In genomic region chr13:44523176-44524017, GRCh38 we compare ENCODE assay signal across 10 cellular contexts. TPM values are rescaled to one million over a fixed set of nuclear protein-coding genes. Genes with fewer than 3 reads are reported as not detected.
DNase-seq lines count a peak whose midpoint lies in the region; ATAC-seq, FAIRE-seq and TF ChIP-seq lines count a peak whose summit lies in the region.
"Had no signal": no experiment of that assay in that cellular context is flagged by ENCODE, and none has a peak within 500 bp of the region (broad histone marks: within the 10 kb centered on the region; RNA-seq: fewer than 3 reads in every experiment).

No MANE protein-coding gene starts in this region.

- H3K4me1 Mint-ChIP-seq in immature natural killer cell = peaks cover 0 to 1% of the 10 kb centered on the region in 2 donors

- peak overlapping the region; percentile 52 for H3K4me2 ChIP-seq in HCT116 (ENCODE audit: low read length)
- H3K4me2 ChIP-seq in HepG2 (ENCODE audit: low read depth, low read length) = peak overlapping the region; percentile 48

- H3K9me3 Mint-ChIP-seq in immature natural killer cell = no peaks in the 10 kb centered on the region

- H2AFZ ChIP-seq in HCT116 (ENCODE audit: low read depth, low read length, poor library complexity, severe bottlenecking) (no peak overlapping the region), HepG2 (ENCODE audit: low read length) (peak overlapping the region; percentile 52)

- no peaks in the 10 kb centered on the region for H4K20me1 ChIP-seq in HCT116 (ENCODE audit: insufficient read depth)
- no peaks in the 10 kb centered on the region for H4K20me1 ChIP-seq in HepG2 (ENCODE audit: insufficient read depth, low read length)

- POLR2A ChIA-PET in HCT116 (lab: Charles Lee) = interaction anchor here (1.1 kb wide), 1 partner anchor 87 kb away, joined by 3 read pairs; no protein-coding TSS in a partner anchor
- POLR2A ChIA-PET in HepG2 (lab: Yijun Ruan, JAX) = interaction anchor here (0.6 to 0.9 kb wide), 2 partner anchors 241 to 395 kb away, joined by 3 to 4 read pairs; no protein-coding TSS in a partner anchor

- TF ChIP-seq EP300 in HepG2 (IDR thresholded peaks at IDR 0.05; ENCODE audit: low read depth in 2 of 2, low read length in 2 of 2) (no peak), HepG2 (CRISPR knock-in tag; IDR thresholded peaks at IDR 0.05; ENCODE audit: borderline replicate concordance) (no peak)

- H3K27ac ChIP-seq in HCT116 (ENCODE audit: low read depth, low read length) (peak overlapping the region; percentile 36; the same call in 1 of the 2 replicates), HepG2 (ENCODE audit: extremely low read length, insufficient read depth, low read length) (peak overlapping the region; percentile 56), substantia nigra (ENCODE audit: low read depth, low read length, poor library complexity, severe bottlenecking) (no peak overlapping the region)

- no TSS peak for BruUV-seq in HCT116 (replicated peaks; lab: Mats Ljungman, UMichigan)
- BruUV-seq in HepG2 (replicated peaks; lab: Mats Ljungman, UMichigan) = no TSS peak

- H3K9ac ChIP-seq in HCT116 (ENCODE audit: low read length) (peak overlapping the region; percentile 21; the same call in 1 of the 2 replicates), HepG2 (ENCODE audit: insufficient read depth, low read depth, low read length) (peak overlapping the region; percentile 27)

- H3K79me2 ChIP-seq in HCT116 (ENCODE audit: insufficient read depth, low read length) = no peaks in the 10 kb centered on the region
- H3K79me2 ChIP-seq in HepG2 (ENCODE audit: insufficient read depth, low read length) = no peaks in the 10 kb centered on the region

- RAD21 ChIA-PET in HCT116 (lab: Charles Lee; ENCODE audit: low non-redundant PET in 1 of 2, low total read pairs in 2 of 2, uncharacterized antibody in 2 of 2, unreplicated experiment in 2 of 2) = interaction anchor here in 1 of 2 experiments (0.6 kb wide), 1 partner anchor 88 kb away, joined by 6 read pairs; no protein-coding TSS in a partner anchor

- H3K4me3 ChIP-seq in HCT116 (replicated peaks in 1 of 2; ENCODE audit: low read depth in 1 of 2, low read length in 2 of 2) = peak overlapping the region in 1 of 2 experiments; percentile 8; a peak in 1 of 4 replicates
- H3K4me3 ChIP-seq in astrocyte of the spinal cord (ENCODE audit: low read depth, low read length) = no peak overlapping the region
- no peak overlapping the region; a peak in 1 of 6 replicates for H3K4me3 ChIP-seq in HepG2 (replicated peaks in 1 of 3; ENCODE audit: insufficient read depth in 1 of 3, low read depth in 2 of 3, low read length in 3 of 3)

- peaks cover 0 to 1% (median 0%) of the 10 kb centered on the region in 3 donors for H3K27me3 Mint-ChIP-seq in immature natural killer cell (ENCODE audit: low read depth in 3 of 3)

- no peak for TF ChIP-seq POLR2A in HCT116 (IDR thresholded peaks at IDR 0.05; ENCODE audit: borderline replicate concordance, extremely low read depth, insufficient read depth, insufficient read length)
- no peak for TF ChIP-seq POLR2A in HepG2 (IDR thresholded peaks at IDR 0.05; ENCODE audit: insufficient read depth in 1 of 2, low read depth in 2 of 2, low read length in 2 of 2)

- H3K4me3 Mint-ChIP-seq in immature natural killer cell = no peak overlapping the region

- H3K36me3 ChIP-seq in HCT116 (ENCODE audit: control insufficient read depth in 1 of 2, insufficient read depth in 2 of 2, low read length in 2 of 2) = no peaks in the 10 kb centered on the region
- no peaks in the 10 kb centered on the region for H3K36me3 ChIP-seq in HepG2 (replicated peaks in 1 of 2; ENCODE audit: control insufficient read depth in 1 of 2, insufficient read depth in 2 of 2, low read length in 2 of 2)

- H3K4me1 ChIP-seq in HCT116 (ENCODE audit: control insufficient read depth in 1 of 2, insufficient read depth in 2 of 2, low read length in 2 of 2) = peaks cover 9 to 17% of the 10 kb centered on the region in 2 experiments
- H3K4me1 ChIP-seq in HepG2 (ENCODE audit: insufficient read depth, low read length) = peaks cover 39% of the 10 kb centered on the region

- H3K27me3 ChIP-seq in HCT116 (ENCODE audit: insufficient read depth, low read length) = no peaks in the 10 kb centered on the region
- no peaks in the 10 kb centered on the region for H3K27me3 ChIP-seq in HepG2 (ENCODE audit: control insufficient read depth in 1 of 2, insufficient read depth in 2 of 2, low read length in 2 of 2)

- CTCF ChIA-PET in HCT116 (lab: Charles Lee) = no interaction called here
- CTCF ChIA-PET in HepG2 (lab: Yijun Ruan, JAX; ENCODE audit: low intra/inter-chr PET ratio, low total read pairs) = no interaction called here

- no peak for TF ChIP-seq CTCF in HCT116 (IDR thresholded peaks at IDR 0.05 in 2 of 3, conservative IDR thresholded peaks at IDR 0.05 in 1 of 3; ENCODE audit: borderline replicate concordance in 1 of 3, insufficient read depth in 1 of 3, low read depth in 2 of 3, low read length in 2 of 3)
- no peak for TF ChIP-seq CTCF in astrocyte of the spinal cord (IDR thresholded peaks at IDR 0.05; ENCODE audit: low read depth, low read length)
- no peak for TF ChIP-seq CTCF in HepG2 (CRISPR knock-in tag; IDR thresholded peaks at IDR 0.05)

- in situ Hi-C loops in astrocyte of the spinal cord (cut with HindIII; ENCODE audit: low sequenced_read_pairs) (no loop called here), HepG2 (cut with HindIII; ENCODE audit: extremely low pct_ligation_motif_present, low pct_unique_long_range_greater_than_20kb) (no loop called here)

- WGBS in HepG2 (ENCODE audit: low lambda C conversion rate) = 44% methylated on average over 4 of the region's 4 CpGs

- no peak overlapping the region for H3K27ac Mint-ChIP-seq in immature natural killer cell

- no peaks in the 10 kb centered on the region for H3K9me3 ChIP-seq in HCT116 (ENCODE audit: control insufficient read depth in 1 of 2, insufficient read depth in 1 of 2, low read depth in 1 of 2, low read length in 2 of 2)
- H3K9me3 ChIP-seq in HepG2 (ENCODE audit: low read length) = no peaks in the 10 kb centered on the region

- H3K36me3 Mint-ChIP-seq in immature natural killer cell = no peaks in the 10 kb centered on the region

- intact Hi-C loops in HCT116 (cut with micrococcal nuclease) = no loop called here
- intact Hi-C loops in HepG2 (cut with micrococcal nuclease; ENCODE audit: unreplicated experiment) = no loop called here

- TF ChIP-seq RAD21 in HCT116 (IDR thresholded peaks at IDR 0.05; ENCODE audit: low read depth) (no peak), HepG2 (CRISPR knock-in tag; IDR thresholded peaks at IDR 0.05) (no peak)

- FAIRE-seq in HepG2 (lab: Jason Lieb, UNC) = peak; percentile 42

- peak; percentile 28 for DNase-seq in Ammon's horn (ENCODE audit: low spot score)
- peak; percentile 32 for DNase-seq in HCT116 (ENCODE audit: low read depth, low spot score)
- DNase-seq in astrocyte of the spinal cord (ENCODE audit: low read depth, low spot score) = peak; percentile 79
- peak; percentile 67 for DNase-seq in HepG2 (ENCODE audit: low spot score)
- no peak for DNase-seq in immature natural killer cell
- DNase-seq in substantia nigra (lab: John Stamatoyannopoulos, UW) = no peak
- no peak for DNase-seq in ecto neural progenitor cell (ENCODE audit: low spot score)
- DNase-seq: KG1, left cardiac atrium had no signal

- no peaks in the 10 kb centered on the region for H3K9me2 ChIP-seq in HCT116 (ENCODE audit: insufficient read depth)

- peak; percentile 84 for ATAC-seq in HCT116
- ATAC-seq in HepG2 = peak; percentile 92
- no peak for ATAC-seq in GM21825 (IDR thresholded peaks at IDR 0.05; ENCODE audit: unreplicated experiment)

TF ChIP-seq in HCT116, 20 proteins besides CTCF, POLR2A, EP300 and RAD21 (continues in another document):
- 0 out of 2 replicates have a peak, but pooled peaks have one; percentile 4 for TF ChIP-seq FOSL1 (IDR thresholded peaks at IDR 0.05; ENCODE audit: low read depth)
- TF ChIP-seq CEBPB (IDR thresholded peaks at IDR 0.05; ENCODE audit: low read depth) = no peak
- TF ChIP-seq TCF7L2 (IDR thresholded peaks at IDR 0.05; ENCODE audit: borderline replicate concordance, extremely low read depth, insufficient read depth, insufficient read length) = no peak
- TF ChIP-seq EZH2phosphoT487 (IDR thresholded peaks at IDR 0.05; ENCODE audit: borderline replicate concordance) = no peak

TF ChIP-seq in HepG2, 621 proteins besides CTCF, POLR2A, EP300 and RAD21 (continues in another document):
- TF ChIP-seq DMAP1 (CRISPR knock-in tag; IDR thresholded peaks at IDR 0.05) (no peak), FOSL2 (CRISPR knock-in tag; IDR thresholded peaks at IDR 0.05) (peak; percentile 49; the same call in 1 of the 2 replicates), MAFF (IDR thresholded peaks at IDR 0.05; ENCODE audit: low read depth, low read length) (peak; percentile 91), ZFP36L2 (CRISPR knock-in tag; IDR thresholded peaks at IDR 0.05) (no peak), NFE2L2 (IDR thresholded peaks at IDR 0.05; ENCODE audit: low read length) (peak; percentile 98), NFE2 (CRISPR knock-in tag; IDR thresholded peaks at IDR 0.05) (peak; percentile 95)

RNA-seq across cellular contexts. Expression of gene TSC22D1, which starts 52.7 kb away (rescaled TPM):
- total RNA-seq in HCT116 (2021; ENCODE audit: unreplicated experiment) (268 TPM), HepG2 (2016; rRNA removed; fragmentation: Illumina TruSeq; extraction: Trizol) (30.5 and 35.7 TPM in 2 replicates)
- 127 and 183 TPM in 2 replicates for polyA plus RNA-seq in HCT116 (2012)
- total RNA-seq in HepG2 (2016; cell fraction: cytosol; rRNA removed; fragmentation: Illumina TruSeq; extraction: Trizol; ENCODE audit: low read depth) = 11.4 and 13.9 TPM in 2 replicates
- 28.3 and 38.2 TPM in 2 replicates for total RNA-seq in HepG2 (2016; cell fraction: insoluble cytoplasmic fraction; rRNA removed; fragmentation: Illumina TruSeq; extraction: Trizol)
- total RNA-seq in HepG2 (2016; cell fraction: membrane; rRNA removed; fragmentation: Illumina TruSeq; extraction: Trizol) = 20.4 and 23.7 TPM in 2 replicates
- 71.4 and 72.8 TPM in 2 replicates for total RNA-seq in HepG2 (2016; cell fraction: nucleus; rRNA removed; fragmentation: Illumina TruSeq; extraction: Trizol)
- polyA plus RNA-seq in HepG2 (2011; rRNA removed) (18.4 and 19.0 TPM in 2 replicates), immature natural killer cell (10 to 100 TPM; 11.5 to 13.3 (median 12.1) TPM)
- polyA plus RNA-seq in HepG2 (2011; cell fraction: cytosol; rRNA removed) = 11.7 and 19.6 TPM in 2 replicates
- polyA plus RNA-seq in HepG2 (2011; cell fraction: nucleus; rRNA removed) = 13.6 and 16.9 TPM in 2 replicates
- 17.7 and 20.7 TPM in 2 replicates for polyA plus RNA-seq in HepG2 (2012)
- polyA plus RNA-seq in HepG2 (2016; cell fraction: cytosol; fragmentation: Illumina TruSeq; extraction: Trizol; ENCODE audit: low read depth) = 4.4 and 4.6 TPM in 2 replicates
- 29.6 and 30.4 TPM in 2 replicates for polyA plus RNA-seq in HepG2 (2016; cell fraction: insoluble cytoplasmic fraction; fragmentation: Illumina TruSeq; extraction: Trizol; ENCODE audit: low read depth)
- 9.6 and 11.0 TPM in 2 replicates for polyA plus RNA-seq in HepG2 (2016; cell fraction: membrane; fragmentation: Illumina TruSeq; extraction: Trizol; ENCODE audit: low read depth)
- 60.2 and 60.7 TPM in 2 replicates for polyA plus RNA-seq in HepG2 (2016; cell fraction: nucleus; fragmentation: Illumina TruSeq; extraction: Trizol; ENCODE audit: insufficient read depth, low read depth)
- polyA minus RNA-seq in HepG2 (2011; rRNA and poly(A)+ RNA removed; ENCODE audit: low replicate concordance) = 19.1 and 97.0 TPM in 2 replicates
- polyA minus RNA-seq in HepG2 (2011; cell fraction: cytosol; rRNA and poly(A)+ RNA removed) = 11.3 and 14.3 TPM in 2 replicates
- polyA minus RNA-seq in HepG2 (2011; cell fraction: nucleus; rRNA and poly(A)+ RNA removed) = 71.1 and 75.1 TPM in 2 replicates

Comparison
In these comparisons a context has a peak if more than half of its experiments do, and no peak if none do; other contexts are left out.
1. DNase-seq: peak in Ammon's horn (single experiment), HCT116 (single experiment), astrocyte of the spinal cord (single experiment) and HepG2 (single experiment); none in immature natural killer cell (0 of 3), substantia nigra (0 of 49) and ecto neural progenitor cell (single experiment).